In genomic region chr4:39490322-39490721, GRCh38 we compare ENCODE assay signal across 37 cellular contexts. TPM values are rescaled to one million over a fixed set of nuclear protein-coding genes. Genes with fewer than 3 reads are reported as not detected.
DNase-seq lines count a peak whose midpoint lies in the region; ATAC-seq, FAIRE-seq and TF ChIP-seq lines count a peak whose summit lies in the region.
"Had no signal": no experiment of that assay in that cellular context is flagged by ENCODE, and none has a peak within 500 bp of the region (broad histone marks: within the 10 kb centered on the region; RNA-seq: fewer than 3 reads in every experiment).

No MANE protein-coding gene starts in this region.

- TF ChIP-seq CTCF in right atrium auricular region (IDR thresholded peaks at IDR 0.05): no peak
- no peak for TF ChIP-seq CTCF in HepG2 (CRISPR knock-in tag; IDR thresholded peaks at IDR 0.05)
- no peak for TF ChIP-seq CTCF in parathyroid adenoma (IDR thresholded peaks at IDR 0.05)
- no peak for TF ChIP-seq CTCF in H9 (conservative IDR thresholded peaks at IDR 0.05)

- H3T11ph ChIP-seq in H9 (ENCODE audit: low read length): no peak overlapping the region

- H3K4me2 ChIP-seq in HepG2 (ENCODE audit: low read depth, low read length) (no peak overlapping the region), parathyroid adenoma (ENCODE audit: low read length) (no peak overlapping the region), H9 (ENCODE audit: insufficient read depth, insufficient read length, low read length) (no peak overlapping the region)
- H3K4me2 ChIP-seq: A549; BLaER1; BLaER1 treated with 17β-estradiol and CSF1 and Interleukin-3, amounts not matched to agents 10 nM and 100 nM had no signal

- no TSS peak for BruUV-seq in HepG2 (replicated peaks; lab: Mats Ljungman, UMichigan)

- no peak overlapping the region for H2BK120ac ChIP-seq in H9 (ENCODE audit: low read depth, low read length, poor library complexity, severe bottlenecking)

- no peak overlapping the region for H3K27ac ChIP-seq in right atrium auricular region
- H3K27ac ChIP-seq in HepG2 (ENCODE audit: extremely low read length, insufficient read depth, low read length): no peak overlapping the region
- no peak overlapping the region for H3K27ac ChIP-seq in parathyroid adenoma
- H3K27ac ChIP-seq in H9 (ENCODE audit: insufficient read length, low read depth, low read length): no peak overlapping the region
- H3K27ac ChIP-seq: 22Rv1; A549; BLaER1; BLaER1 treated with 17β-estradiol and CSF1 and Interleukin-3, amounts not matched to agents 10 nM and 100 nM; C4-2B had no signal

- no peak overlapping the region for H2AK5ac ChIP-seq in H9 (ENCODE audit: insufficient read length, low read length)

- no peak for TF ChIP-seq RAD21 in HepG2 (CRISPR knock-in tag; IDR thresholded peaks at IDR 0.05)

- H3K9ac ChIP-seq in HepG2 (ENCODE audit: insufficient read depth, low read depth, low read length) (no peak overlapping the region), parathyroid adenoma (no peak overlapping the region), H9 (ENCODE audit: extremely low read depth, insufficient read length, low read length) (no peak overlapping the region)
- H3K9ac ChIP-seq: BLaER1; BLaER1 treated with 17β-estradiol and CSF1 and Interleukin-3, amounts not matched to agents 10 nM and 100 nM had no signal

- intact Hi-C loops in Right ventricle myocardium inferior (cut with DNase I) (no loop called here), HepG2 (cut with micrococcal nuclease; ENCODE audit: unreplicated experiment) (no loop called here)

- POLR2A ChIA-PET in HepG2 (lab: Yijun Ruan, JAX): no interaction called here

- CTCF ChIA-PET in HepG2 (lab: Yijun Ruan, JAX; ENCODE audit: low intra/inter-chr PET ratio, low total read pairs): no interaction called here

- in situ Hi-C loops in HepG2 (cut with HindIII; ENCODE audit: extremely low pct_ligation_motif_present, low pct_unique_long_range_greater_than_20kb): no loop called here

- TF ChIP-seq EP300 in HepG2 (IDR thresholded peaks at IDR 0.05; ENCODE audit: low read depth in 2 of 2, low read length in 2 of 2): no peak
- no peak for TF ChIP-seq EP300 in HepG2 (CRISPR knock-in tag; IDR thresholded peaks at IDR 0.05; ENCODE audit: borderline replicate concordance)

- H4K8ac ChIP-seq in H9 (replicated peaks; ENCODE audit: insufficient read length, low read depth, low read length): no peak overlapping the region

- peaks cover 4% of the 10 kb centered on the region for H3K4me1 Mint-ChIP-seq in T-helper 17 cell
- H3K4me1 Mint-ChIP-seq in H9: no peaks in the 10 kb centered on the region
- H3K4me1 Mint-ChIP-seq: CD4-positive, alpha-beta memory T cell; CD4-positive, CD25-positive, alpha-beta regulatory T cell; CD8-positive, alpha-beta memory T cell had no signal

- H2BK15ac ChIP-seq in H9 (ENCODE audit: low read depth, low read length): no peak overlapping the region

- no peak overlapping the region for H3K4ac ChIP-seq in H9 (ENCODE audit: low read depth, low read length)

- H3K4me3 ChIP-seq in right atrium auricular region (no peak overlapping the region), HepG2 (replicated peaks in 1 of 3; ENCODE audit: insufficient read depth in 1 of 3, low read depth in 2 of 3, low read length in 3 of 3) (no peak overlapping the region), parathyroid adenoma (ENCODE audit: low read depth, low read length) (no peak overlapping the region)
- H3K4me3 ChIP-seq: A549; BLaER1; BLaER1 treated with 17β-estradiol and CSF1 and Interleukin-3, amounts not matched to agents 10 nM and 100 nM had no signal

- H2AFZ ChIP-seq in HepG2 (ENCODE audit: low read length) (no peak overlapping the region), parathyroid adenoma (peak overlapping the region; percentile 33), H9 (ENCODE audit: low read length) (no peak overlapping the region)

- H3K23ac ChIP-seq in H9 (ENCODE audit: insufficient read length, low read depth, low read length): no peak overlapping the region

- 68% methylated on average over 2 of the region's 2 CpGs for WGBS in HepG2 (ENCODE audit: low lambda C conversion rate)
- no CpG with 5 or more reads among the region's 2 CpGs for WGBS in H9 (ENCODE audit: extremely low coverage, insufficient read length, low lambda C conversion rate)

- no peak overlapping the region for H4K5ac ChIP-seq in H9 (ENCODE audit: insufficient read length, low read depth, low read length)

- H3K18ac ChIP-seq in H9 (ENCODE audit: insufficient read length, low read depth, low read length): no peak overlapping the region

- H3K4me1 ChIP-seq in right atrium auricular region (no peaks in the 10 kb centered on the region), HepG2 (ENCODE audit: insufficient read depth, low read length) (peaks cover 54% of the 10 kb centered on the region), parathyroid adenoma (no peaks in the 10 kb centered on the region), H9 (ENCODE audit: insufficient read depth, low read length) (no peaks in the 10 kb centered on the region)
- H3K4me1 ChIP-seq: A549, BE2C had no signal

- H4K91ac ChIP-seq in H9 (ENCODE audit: insufficient read length, low read depth, low read length): no peak overlapping the region

- no peak overlapping the region for H3K14ac ChIP-seq in H9 (ENCODE audit: insufficient read depth, low read length)

- H3K36me3 Mint-ChIP-seq in T-helper 17 cell (ENCODE audit: low read depth): no peaks in the 10 kb centered on the region
- H3K36me3 Mint-ChIP-seq in H9 (ENCODE audit: insufficient read depth in 1 of 3, low read depth in 3 of 3): no peaks in the 10 kb centered on the region
- H3K36me3 Mint-ChIP-seq: CD14-positive monocyte; CD4-positive, alpha-beta memory T cell; CD4-positive, CD25-positive, alpha-beta regulatory T cell; CD8-positive, alpha-beta memory T cell; CD8-positive, alpha-beta T cell had no signal

- DNase-seq in right atrium auricular region (ENCODE audit: low spot score) (peak; percentile 2), Right ventricle myocardium inferior (ENCODE audit: missing footprints) (no peak), T-helper 17 cell (no peak), HepG2 (ENCODE audit: low spot score) (no peak), H9 (no peak)
- DNase-seq: 8988T; ACHN; AML-193; BE2C; C1 segment of cervical spinal cord; Caco-2; Calu3; CD4-positive, alpha-beta memory T cell; CD4-positive, alpha-beta T cell; CD4-positive, CD25-positive, alpha-beta regulatory T cell; CD8-positive, alpha-beta memory T cell; CD8-positive, alpha-beta T cell; COR-L47; DMS 273 treated with DMSO at 0.1 percent for 48 hours; DMS153; DMS53; DMS79; DMS79 treated with DMSO at 0.1 percent for 48 hours; DND-41; EL had no signal

- H4K20me1 ChIP-seq in HepG2 (ENCODE audit: insufficient read depth, low read length) (no peaks in the 10 kb centered on the region), H9 (ENCODE audit: control insufficient read depth, insufficient read depth, insufficient read length) (no peaks in the 10 kb centered on the region)
- H4K20me1 ChIP-seq: BLaER1; BLaER1 treated with 17β-estradiol and CSF1 and Interleukin-3, amounts not matched to agents 10 nM and 100 nM had no signal

- H3K79me1 ChIP-seq in H9 (ENCODE audit: insufficient read depth, low read depth, low read length, poor library complexity, severe bottlenecking): no peaks in the 10 kb centered on the region

- H3K27me3 Mint-ChIP-seq in T-helper 17 cell (peaks cover 6% of the 10 kb centered on the region), H9 (ENCODE audit: low read depth) (no peaks in the 10 kb centered on the region)
- H3K27me3 Mint-ChIP-seq: B cell; CD4-positive, alpha-beta T cell; CD4-positive, CD25-positive, alpha-beta regulatory T cell; CD8-positive, alpha-beta memory T cell had no signal

- H3K36me3 ChIP-seq in right atrium auricular region (no peaks in the 10 kb centered on the region), HepG2 (replicated peaks in 1 of 2; ENCODE audit: control insufficient read depth in 1 of 2, insufficient read depth in 2 of 2, low read length in 2 of 2) (no peaks in the 10 kb centered on the region), parathyroid adenoma (ENCODE audit: control insufficient read depth, insufficient read depth, low read length) (no peaks in the 10 kb centered on the region)
- H3K36me3 ChIP-seq: BE2C; BLaER1; BLaER1 treated with 17β-estradiol and CSF1 and Interleukin-3, amounts not matched to agents 10 nM and 100 nM had no signal

- H2BK5ac ChIP-seq in H9 (ENCODE audit: insufficient read length, low read length): no peak overlapping the region

- TF ChIP-seq POLR2A in HepG2 (IDR thresholded peaks at IDR 0.05; ENCODE audit: insufficient read depth in 1 of 2, low read depth in 2 of 2, low read length in 2 of 2): no peak

- no peak for FAIRE-seq in HepG2 (lab: Jason Lieb, UNC)
- FAIRE-seq: A204.1, A549, D721Med had no signal

- no peak overlapping the region for H2BK20ac ChIP-seq in H9 (ENCODE audit: low read depth, low read length, poor library complexity, severe bottlenecking)

- H3K4me3 Mint-ChIP-seq in T-helper 17 cell (no peak overlapping the region), H9 (no peak overlapping the region)
- H3K4me3 Mint-ChIP-seq: B cell; CD14-positive monocyte; CD4-positive, alpha-beta memory T cell; CD4-positive, alpha-beta T cell; CD4-positive, CD25-positive, alpha-beta regulatory T cell; CD8-positive, alpha-beta memory T cell; CD8-positive, alpha-beta T cell had no signal

- H3K9me3 ChIP-seq in right atrium auricular region (no peaks in the 10 kb centered on the region), T-helper 17 cell (ENCODE audit: control insufficient read depth, low read length, poor library complexity, severe bottlenecking) (no peaks in the 10 kb centered on the region), HepG2 (ENCODE audit: low read length) (no peaks in the 10 kb centered on the region), parathyroid adenoma (ENCODE audit: control insufficient read depth, low read length) (no peaks in the 10 kb centered on the region), H9 (ENCODE audit: control insufficient read depth, low read depth, low read length) (no peaks in the 10 kb centered on the region)
- H3K9me3 ChIP-seq: BE2C, Caco-2 had no signal

- no peaks in the 10 kb centered on the region for H3K79me2 ChIP-seq in HepG2 (ENCODE audit: insufficient read depth, low read length)
- H3K79me2 ChIP-seq in parathyroid adenoma: no peaks in the 10 kb centered on the region
- no peaks in the 10 kb centered on the region for H3K79me2 ChIP-seq in H9 (ENCODE audit: insufficient read depth, low read length)

- no peak overlapping the region for H3K56ac ChIP-seq in H9 (ENCODE audit: insufficient read length, low read depth, low read length)

- H3K23me2 ChIP-seq in H9 (ENCODE audit: insufficient read length, low read depth, low read length, poor library complexity, severe bottlenecking): no peaks in the 10 kb centered on the region

- no peaks in the 10 kb centered on the region for H3K27me3 ChIP-seq in right atrium auricular region
- no peaks in the 10 kb centered on the region for H3K27me3 ChIP-seq in HepG2 (ENCODE audit: control insufficient read depth in 1 of 2, insufficient read depth in 2 of 2, low read length in 2 of 2)
- no peaks in the 10 kb centered on the region for H3K27me3 ChIP-seq in parathyroid adenoma (ENCODE audit: control insufficient read depth, insufficient read depth, low read length)
- no peaks in the 10 kb centered on the region for H3K27me3 ChIP-seq in H9 (ENCODE audit: insufficient read depth, low read length)
- H3K27me3 ChIP-seq: BE2C; BLaER1; BLaER1 treated with 17β-estradiol and CSF1 and Interleukin-3, amounts not matched to agents 10 nM and 100 nM had no signal

- H2BK12ac ChIP-seq in H9 (ENCODE audit: insufficient read length, low read depth, low read length): no peak overlapping the region

- H3K27ac Mint-ChIP-seq in T-helper 17 cell: peak overlapping the region; percentile 80
- H3K27ac Mint-ChIP-seq in H9: no peak overlapping the region
- H3K27ac Mint-ChIP-seq: B cell; CD14-positive monocyte; CD4-positive, alpha-beta memory T cell; CD4-positive, alpha-beta T cell; CD4-positive, CD25-positive, alpha-beta regulatory T cell; CD8-positive, alpha-beta T cell had no signal

- ATAC-seq in Right ventricle myocardium inferior: no peak
- ATAC-seq in T-helper 17 cell: no peak
- no peak for ATAC-seq in HepG2
- no peak for ATAC-seq in activated CD4-positive, CD25-positive, alpha-beta regulatory T cell treated with anti-CD3 and anti-CD28 coated beads, Interleukin-2, amount 50 U/mL, for 24 hours
- no peak for ATAC-seq in HG03432 (IDR thresholded peaks at IDR 0.05; ENCODE audit: unreplicated experiment)
- ATAC-seq: CD8-positive, alpha-beta T cell had no signal

- H3K9me3 Mint-ChIP-seq in H9: no peaks in the 10 kb centered on the region
- H3K9me3 Mint-ChIP-seq: CD4-positive, alpha-beta T cell; CD4-positive, CD25-positive, alpha-beta regulatory T cell; CD8-positive, alpha-beta memory T cell; CD8-positive, alpha-beta T cell had no signal

RNA-seq across cellular contexts. Expression of gene LIAS, which starts 31.5 kb away (rescaled TPM):
- total RNA-seq in right atrium auricular region: 10 to 100 TPM in 1 of 2 donors, 1 to 10 TPM in 1; 6.9 to 18.7 TPM
- 29.5 TPM for total RNA-seq in Right ventricle myocardium inferior
- 10 to 100 TPM in 1 of 2 donors, 1 to 10 TPM in 1; 8.4 to 11.5 TPM for total RNA-seq in T-helper 17 cell
- 16.6 and 18.3 TPM in 2 replicates for total RNA-seq in HepG2 (2016; rRNA removed; fragmentation: Illumina TruSeq; extraction: Trizol)
- 5.2 and 5.6 TPM in 2 replicates for total RNA-seq in HepG2 (2016; cell fraction: cytosol; rRNA removed; fragmentation: Illumina TruSeq; extraction: Trizol; ENCODE audit: low read depth)
- 15.0 and 16.2 TPM in 2 replicates for total RNA-seq in HepG2 (2016; cell fraction: insoluble cytoplasmic fraction; rRNA removed; fragmentation: Illumina TruSeq; extraction: Trizol)
- total RNA-seq in HepG2 (2016; cell fraction: membrane; rRNA removed; fragmentation: Illumina TruSeq; extraction: Trizol): 8.9 and 9.9 TPM in 2 replicates
- total RNA-seq in HepG2 (2016; cell fraction: nucleus; rRNA removed; fragmentation: Illumina TruSeq; extraction: Trizol): 14.3 and 14.8 TPM in 2 replicates
- 11.4 and 16.0 TPM in 2 replicates for polyA plus RNA-seq in HepG2 (2011; rRNA removed)
- 7.9 and 8.2 TPM in 2 replicates for polyA plus RNA-seq in HepG2 (2011; cell fraction: cytosol; rRNA removed)
- polyA plus RNA-seq in HepG2 (2011; cell fraction: nucleus; rRNA removed): 5.6 and 9.5 TPM in 2 replicates
- polyA plus RNA-seq in HepG2 (2012): 12.1 and 15.8 TPM in 2 replicates
- polyA plus RNA-seq in HepG2 (2016; cell fraction: cytosol; fragmentation: Illumina TruSeq; extraction: Trizol; ENCODE audit: low read depth): 4.1 and 4.2 TPM in 2 replicates
- polyA plus RNA-seq in HepG2 (2016; cell fraction: insoluble cytoplasmic fraction; fragmentation: Illumina TruSeq; extraction: Trizol; ENCODE audit: low read depth): 19.8 and 20.7 TPM in 2 replicates
- polyA plus RNA-seq in HepG2 (2016; cell fraction: membrane; fragmentation: Illumina TruSeq; extraction: Trizol; ENCODE audit: low read depth): 7.1 and 7.2 TPM in 2 replicates
- 29.7 and 30.7 TPM in 2 replicates for polyA plus RNA-seq in HepG2 (2016; cell fraction: nucleus; fragmentation: Illumina TruSeq; extraction: Trizol; ENCODE audit: insufficient read depth, low read depth)
- 1.7 and 4.9 TPM in 2 replicates for polyA minus RNA-seq in HepG2 (2011; rRNA and poly(A)+ RNA removed; ENCODE audit: low replicate concordance)
- 4.3 and 5.0 TPM in 2 replicates for polyA minus RNA-seq in HepG2 (2011; cell fraction: cytosol; rRNA and poly(A)+ RNA removed)
- 13.9 and 19.6 TPM in 2 replicates for polyA minus RNA-seq in HepG2 (2011; cell fraction: nucleus; rRNA and poly(A)+ RNA removed)
- 18.5 and 19.9 TPM in 2 replicates for total RNA-seq in H9 (2021)

RNA-seq across cellular contexts. Expression of gene RPL9, which starts 31.6 kb away (rescaled TPM):
- total RNA-seq in right atrium auricular region (1,000 to 10,000 TPM; 2,057 to 2,637 TPM), Right ventricle myocardium inferior (828 TPM), T-helper 17 cell (1,000 to 10,000 TPM; 1,881 to 2,610 TPM), HepG2 (2016; rRNA removed; fragmentation: Illumina TruSeq; extraction: Trizol) (2,148 and 2,808 TPM in 2 replicates), H9 (2021) (1,871 and 1,888 TPM in 2 replicates)
- total RNA-seq in HepG2 (2016; cell fraction: cytosol; rRNA removed; fragmentation: Illumina TruSeq; extraction: Trizol; ENCODE audit: low read depth): 2,980 and 3,556 TPM in 2 replicates
- 2,243 and 2,719 TPM in 2 replicates for total RNA-seq in HepG2 (2016; cell fraction: insoluble cytoplasmic fraction; rRNA removed; fragmentation: Illumina TruSeq; extraction: Trizol)
- 4,819 and 5,825 TPM in 2 replicates for total RNA-seq in HepG2 (2016; cell fraction: membrane; rRNA removed; fragmentation: Illumina TruSeq; extraction: Trizol)
- total RNA-seq in HepG2 (2016; cell fraction: nucleus; rRNA removed; fragmentation: Illumina TruSeq; extraction: Trizol): 939 and 947 TPM in 2 replicates
- 849 and 993 TPM in 2 replicates for polyA plus RNA-seq in HepG2 (2011; rRNA removed)
- polyA plus RNA-seq in HepG2 (2011; cell fraction: cytosol; rRNA removed): 1,096 and 1,918 TPM in 2 replicates
- polyA plus RNA-seq in HepG2 (2011; cell fraction: nucleus; rRNA removed): 226 and 300 TPM in 2 replicates
- polyA plus RNA-seq in HepG2 (2012): 2,363 and 2,846 TPM in 2 replicates
- 1,711 and 1,965 TPM in 2 replicates for polyA plus RNA-seq in HepG2 (2016; cell fraction: cytosol; fragmentation: Illumina TruSeq; extraction: Trizol; ENCODE audit: low read depth)
- 1,418 and 1,522 TPM in 2 replicates for polyA plus RNA-seq in HepG2 (2016; cell fraction: insoluble cytoplasmic fraction; fragmentation: Illumina TruSeq; extraction: Trizol; ENCODE audit: low read depth)
- 2,738 and 2,765 TPM in 2 replicates for polyA plus RNA-seq in HepG2 (2016; cell fraction: membrane; fragmentation: Illumina TruSeq; extraction: Trizol; ENCODE audit: low read depth)
- polyA plus RNA-seq in HepG2 (2016; cell fraction: nucleus; fragmentation: Illumina TruSeq; extraction: Trizol; ENCODE audit: insufficient read depth, low read depth): 819 and 843 TPM in 2 replicates
- 55.2 and 89.0 TPM in 2 replicates for polyA minus RNA-seq in HepG2 (2011; rRNA and poly(A)+ RNA removed; ENCODE audit: low replicate concordance)
- 458 and 550 TPM in 2 replicates for polyA minus RNA-seq in HepG2 (2011; cell fraction: cytosol; rRNA and poly(A)+ RNA removed)
- 350 and 404 TPM in 2 replicates for polyA minus RNA-seq in HepG2 (2011; cell fraction: nucleus; rRNA and poly(A)+ RNA removed)

RNA-seq across cellular contexts. Expression of gene UGDH, which starts 36.9 kb away (rescaled TPM):
- 10 to 100 TPM; 12.2 to 34.7 TPM for total RNA-seq in right atrium auricular region
- total RNA-seq in Right ventricle myocardium inferior: 16.6 TPM
- 10 to 100 TPM in 1 of 2 donors, 1 to 10 TPM in 1; 6.1 to 11.3 TPM for total RNA-seq in T-helper 17 cell
- 384 and 661 TPM in 2 replicates for total RNA-seq in HepG2 (2016; rRNA removed; fragmentation: Illumina TruSeq; extraction: Trizol)
- total RNA-seq in HepG2 (2016; cell fraction: cytosol; rRNA removed; fragmentation: Illumina TruSeq; extraction: Trizol; ENCODE audit: low read depth): 49.0 and 58.6 TPM in 2 replicates
- total RNA-seq in HepG2 (2016; cell fraction: insoluble cytoplasmic fraction; rRNA removed; fragmentation: Illumina TruSeq; extraction: Trizol): 384 and 616 TPM in 2 replicates
- total RNA-seq in HepG2 (2016; cell fraction: membrane; rRNA removed; fragmentation: Illumina TruSeq; extraction: Trizol): 167 and 182 TPM in 2 replicates
- total RNA-seq in HepG2 (2016; cell fraction: nucleus; rRNA removed; fragmentation: Illumina TruSeq; extraction: Trizol): 162 and 184 TPM in 2 replicates
- 89.8 and 99.0 TPM in 2 replicates for polyA plus RNA-seq in HepG2 (2011; rRNA removed)
- 131 and 185 TPM in 2 replicates for polyA plus RNA-seq in HepG2 (2011; cell fraction: cytosol; rRNA removed)
- polyA plus RNA-seq in HepG2 (2011; cell fraction: nucleus; rRNA removed): 44.8 and 67.6 TPM in 2 replicates
- 212 and 239 TPM in 2 replicates for polyA plus RNA-seq in HepG2 (2012)
- 39.4 and 40.4 TPM in 2 replicates for polyA plus RNA-seq in HepG2 (2016; cell fraction: cytosol; fragmentation: Illumina TruSeq; extraction: Trizol; ENCODE audit: low read depth)
- 556 and 565 TPM in 2 replicates for polyA plus RNA-seq in HepG2 (2016; cell fraction: insoluble cytoplasmic fraction; fragmentation: Illumina TruSeq; extraction: Trizol; ENCODE audit: low read depth)
- polyA plus RNA-seq in HepG2 (2016; cell fraction: membrane; fragmentation: Illumina TruSeq; extraction: Trizol; ENCODE audit: low read depth): 86.5 and 96.6 TPM in 2 replicates
- polyA plus RNA-seq in HepG2 (2016; cell fraction: nucleus; fragmentation: Illumina TruSeq; extraction: Trizol; ENCODE audit: insufficient read depth, low read depth): 181 and 193 TPM in 2 replicates
- polyA minus RNA-seq in HepG2 (2011; rRNA and poly(A)+ RNA removed; ENCODE audit: low replicate concordance): 9.9 and 42.1 TPM in 2 replicates
- polyA minus RNA-seq in HepG2 (2011; cell fraction: cytosol; rRNA and poly(A)+ RNA removed): 257 and 288 TPM in 2 replicates
- polyA minus RNA-seq in HepG2 (2011; cell fraction: nucleus; rRNA and poly(A)+ RNA removed): 82.3 and 114 TPM in 2 replicates
- 104 and 109 TPM in 2 replicates for total RNA-seq in H9 (2021)
